ENCODE assay signal across 22 cellular contexts in the genomic region with DNA sequence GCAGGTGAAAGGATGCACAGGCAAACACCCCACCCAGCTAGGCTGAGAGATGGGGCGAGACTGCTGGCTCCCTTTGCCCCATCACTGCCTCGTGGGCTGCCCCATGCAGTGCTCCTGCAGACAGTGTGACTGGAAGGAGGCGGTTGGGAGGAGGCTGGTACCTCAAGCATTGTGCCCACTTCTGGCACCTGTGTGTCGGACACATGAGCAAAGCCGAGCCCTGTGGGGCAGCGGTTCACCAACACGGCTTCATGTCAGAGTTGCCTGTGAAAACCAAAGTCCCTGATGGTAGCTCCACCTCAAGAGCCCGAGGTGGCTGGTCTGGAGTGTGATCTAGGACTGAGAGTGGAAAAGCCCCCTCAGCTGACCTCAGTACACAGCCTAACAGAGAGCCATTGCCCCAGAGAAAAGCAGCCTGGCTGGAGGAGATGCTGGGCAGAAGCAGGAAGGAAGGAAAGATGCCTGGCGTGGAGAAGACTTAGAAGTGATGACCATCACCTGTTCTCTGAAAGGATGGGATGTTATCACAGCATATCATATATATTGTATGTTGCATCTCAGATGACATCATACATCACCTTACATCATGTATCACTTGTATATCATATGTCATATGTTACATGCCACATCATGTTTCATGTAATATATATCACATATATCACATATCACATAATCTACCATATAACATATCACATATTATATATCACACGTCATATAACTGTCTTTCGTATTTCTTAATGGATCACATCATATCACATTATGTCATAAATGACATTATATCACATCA.
DNase-seq lines count a peak whose midpoint lies in the region; TF ChIP-seq lines count a peak whose summit lies in the region.
"Had no signal": no experiment of that assay in that cellular context is flagged by ENCODE, and none has a peak within 500 bp of the region (broad histone marks: within the 10 kb centered on the region; RNA-seq: fewer than 3 reads in every experiment).

No MANE protein-coding gene starts in this region.

- no peaks in the 10 kb centered on the region for H3K9me3 Mint-ChIP-seq in activated CD4-positive, alpha-beta T cell treated with anti-CD3 and anti-CD28 coated beads, Interleukin-2, amount 10 ng/mL, durations not matched to agents 24 days and 14 days
- H3K9me3 Mint-ChIP-seq in progenitor cell of endocrine pancreas (ENCODE audit: low read depth), result no peaks in the 10 kb centered on the region
- H3K9me3 Mint-ChIP-seq: CD4-positive, alpha-beta memory T cell; GM23338 had no signal

- H3K36me3 ChIP-seq in Peyer's patch (no peaks in the 10 kb centered on the region), hepatocyte (replicated peaks; ENCODE audit: insufficient read depth, low read depth) (no peaks in the 10 kb centered on the region)
- H3K36me3 ChIP-seq: BLaER1 treated with 17β-estradiol and CSF1 and Interleukin-3, amounts not matched to agents 10 nM and 100 nM; HAP-1 had no signal

- no peaks in the 10 kb centered on the region for H3K79me2 ChIP-seq in hepatocyte

- H3K27ac ChIP-seq in Peyer's patch (no peak overlapping the region), hepatocyte (peak overlapping the region; percentile 67)
- H3K27ac ChIP-seq: 22Rv1, HL-60, KMS-11 had no signal

- TF ChIP-seq CTCF in Peyer's patch (IDR thresholded peaks at IDR 0.05) (no peak), hepatocyte (IDR thresholded peaks at IDR 0.05; ENCODE audit: poor library complexity) (no peak), progenitor cell of endocrine pancreas (IDR thresholded peaks at IDR 0.05; ENCODE audit: unreplicated experiment) (no peak)

- no peaks in the 10 kb centered on the region for H3K36me3 Mint-ChIP-seq in activated CD4-positive, alpha-beta T cell treated with anti-CD3 and anti-CD28 coated beads, Interleukin-2, amount 10 ng/mL, durations not matched to agents 24 days and 14 days (ENCODE audit: low read depth)
- H3K36me3 Mint-ChIP-seq in progenitor cell of endocrine pancreas (ENCODE audit: insufficient read depth), result no peaks in the 10 kb centered on the region
- H3K36me3 Mint-ChIP-seq: CD4-positive, alpha-beta memory T cell had no signal

- no peaks in the 10 kb centered on the region for H4K20me1 ChIP-seq in hepatocyte (ENCODE audit: insufficient read depth, poor library complexity, severe bottlenecking)
- H4K20me1 ChIP-seq: BLaER1 treated with 17β-estradiol and CSF1 and Interleukin-3, amounts not matched to agents 10 nM and 100 nM had no signal

- H2AFZ ChIP-seq in hepatocyte, result no peak overlapping the region
- H2AFZ ChIP-seq: GM23338 had no signal

- H3K27ac Mint-ChIP-seq in activated CD4-positive, alpha-beta T cell treated with anti-CD3 and anti-CD28 coated beads, Interleukin-2, amount 10 ng/mL, durations not matched to agents 24 days and 14 days, result no peak overlapping the region
- peak overlapping the region; percentile 71 for H3K27ac Mint-ChIP-seq in progenitor cell of endocrine pancreas
- H3K27ac Mint-ChIP-seq: GM23338 had no signal

- no peaks in the 10 kb centered on the region for H3K27me3 Mint-ChIP-seq in activated CD4-positive, alpha-beta T cell treated with anti-CD3 and anti-CD28 coated beads, Interleukin-2, amount 10 ng/mL, durations not matched to agents 24 days and 14 days
- no peaks in the 10 kb centered on the region for H3K27me3 Mint-ChIP-seq in progenitor cell of endocrine pancreas

- no peaks in the 10 kb centered on the region for H3K27me3 ChIP-seq in Peyer's patch
- no peaks in the 10 kb centered on the region for H3K27me3 ChIP-seq in hepatocyte
- H3K27me3 ChIP-seq: BLaER1 treated with 17β-estradiol and CSF1 and Interleukin-3, amounts not matched to agents 10 nM and 100 nM had no signal

- H3K4me3 Mint-ChIP-seq in activated CD4-positive, alpha-beta T cell treated with anti-CD3 and anti-CD28 coated beads, Interleukin-2, amount 10 ng/mL, durations not matched to agents 24 days and 14 days, result no peak overlapping the region
- no peak overlapping the region for H3K4me3 Mint-ChIP-seq in progenitor cell of endocrine pancreas (ENCODE audit: low read depth)
- H3K4me3 Mint-ChIP-seq: CD4-positive, alpha-beta memory T cell; GM23338 had no signal

- H3K9me2 ChIP-seq in hepatocyte (replicated peaks; ENCODE audit: insufficient read depth), result no peaks in the 10 kb centered on the region
- H3K9me2 ChIP-seq: SK-N-SH had no signal

- in situ Hi-C loops in G401 (cut with HindIII; ENCODE audit: low sequenced_read_pairs), result no loop called here

- H3K4me3 ChIP-seq in Peyer's patch, result no peak overlapping the region
- H3K4me3 ChIP-seq in hepatocyte, result no peak overlapping the region
- H3K4me3 ChIP-seq: BLaER1 treated with 17β-estradiol and CSF1 and Interleukin-3, amounts not matched to agents 10 nM and 100 nM; GM23338; HAP-1 had no signal

- H3K4me2 ChIP-seq in hepatocyte, result no peak overlapping the region
- H3K4me2 ChIP-seq: GM23338, KMS-11, SK-N-SH had no signal

- H3K4me1 ChIP-seq in Peyer's patch (no peaks in the 10 kb centered on the region), hepatocyte (ENCODE audit: insufficient read depth) (peaks cover 6% of the 10 kb centered on the region)
- H3K4me1 ChIP-seq: HAP-1 had no signal

- intact Hi-C loops in activated CD4-positive, alpha-beta T cell treated with anti-CD3 and anti-CD28 coated beads, Interleukin-2, amount 10 ng/mL, durations not matched to agents 24 days and 14 days (cut with micrococcal nuclease), result no loop called here

- peak; percentile 46 for DNase-seq in activated CD4-positive, alpha-beta T cell treated with anti-CD3 and anti-CD28 coated beads, Interleukin-2, amount 10 ng/mL, durations not matched to agents 24 days and 14 days
- no peak for DNase-seq in activated CD4-positive, alpha-beta T cell treated with anti-CD3 and anti-CD28 coated beads for 48 hours
- DNase-seq in Peyer's patch, result peak in 2 of 3 donors; percentile 10 to 27
- DNase-seq in hepatocyte (ENCODE audit: low spot score), result no peak
- no peak for DNase-seq in progenitor cell of endocrine pancreas (ENCODE audit: low spot score, unreplicated experiment)
- DNase-seq in KG1 (lab: John Stamatoyannopoulos, UW), result no peak
- no peak for DNase-seq in G401 (ENCODE audit: low spot score)
- DNase-seq in NCI-H1930 (lab: John Stamatoyannopoulos, UW), result no peak
- DNase-seq: Calu3; CD4-positive, alpha-beta memory T cell; GDM1; NCI-H1105 treated with DMSO at 0.1 percent for 48 hours; NCI-H446; NCI-H526 treated with DMSO at 0.1 percent for 48 hours; SIG-M5; SK-N-SH had no signal

- peaks cover 0 to 5% (median 0%) of the 10 kb centered on the region in 4 donors for H3K9me3 ChIP-seq in Peyer's patch
- H3K9me3 ChIP-seq in hepatocyte (ENCODE audit: low read depth), result no peaks in the 10 kb centered on the region
- H3K9me3 ChIP-seq: BLaER1 treated with 17β-estradiol and CSF1 and Interleukin-3, amounts not matched to agents 10 nM and 100 nM; HAP-1; SK-N-SH had no signal

- 96% methylated on average over 11 of the region's 11 CpGs for WGBS in hepatocyte (ENCODE audit: low lambda C conversion rate, missing lambda C conversion rate)

- H3K4me1 Mint-ChIP-seq in activated CD4-positive, alpha-beta T cell treated with anti-CD3 and anti-CD28 coated beads, Interleukin-2, amount 10 ng/mL, durations not matched to agents 24 days and 14 days, result no peaks in the 10 kb centered on the region
- H3K4me1 Mint-ChIP-seq in progenitor cell of endocrine pancreas (ENCODE audit: low read depth), result no peaks in the 10 kb centered on the region
- H3K4me1 Mint-ChIP-seq: CD4-positive, alpha-beta memory T cell; GM23338 had no signal

- no peak for TF ChIP-seq POLR2A in Peyer's patch (IDR thresholded peaks at IDR 0.05)

Comparison
In these comparisons a context has a peak if more than half of its experiments do, and no peak if none do; other contexts are left out.
1. DNase-seq: peak in activated CD4-positive, alpha-beta T cell treated with anti-CD3 and anti-CD28 coated beads, Interleukin-2, amount 10 ng/mL, durations not matched to agents 24 days and 14 days (single experiment) and Peyer's patch (2 of 3); none in activated CD4-positive, alpha-beta T cell treated with anti-CD3 and anti-CD28 coated beads for 48 hours (single experiment), hepatocyte (single experiment), progenitor cell of endocrine pancreas (single experiment), KG1 (single experiment), G401 (single experiment) and NCI-H1930 (0 of 2).